Comparison of ENCODE assay signal across 23 cellular contexts in the genomic region with DNA sequence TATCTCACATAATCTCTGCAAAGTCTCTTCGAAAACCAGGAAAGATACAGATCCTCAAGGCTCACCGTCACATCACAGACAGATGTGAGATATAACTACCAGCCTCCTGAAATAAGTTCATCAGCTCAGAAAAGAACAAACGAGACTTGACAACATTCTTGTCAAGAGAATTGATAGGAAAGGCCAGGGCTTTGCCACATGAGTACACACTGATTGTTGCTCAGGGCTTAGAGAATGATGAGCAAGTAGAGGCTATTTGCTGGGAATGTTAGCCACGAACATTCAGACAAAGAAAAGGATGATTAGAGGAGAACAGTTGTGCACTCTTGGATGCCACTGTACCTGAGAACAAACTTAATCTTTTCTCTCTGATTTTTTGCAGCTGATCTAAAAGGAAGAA.
DNase-seq lines count a peak whose midpoint lies in the region; FAIRE-seq and TF ChIP-seq lines count a peak whose summit lies in the region.
"Had no signal": no experiment of that assay in that cellular context is flagged by ENCODE, and none has a peak within 500 bp of the region (broad histone marks: within the 10 kb centered on the region; RNA-seq: fewer than 3 reads in every experiment).

No MANE protein-coding gene starts in this region.

- H3K9ac ChIP-seq in H9 (ENCODE audit: extremely low read depth, insufficient read length, low read length): no peak overlapping the region
- H3K9ac ChIP-seq in neural progenitor cell: no peak overlapping the region
- H3K9ac ChIP-seq: BLaER1 treated with 17β-estradiol and CSF1 and Interleukin-3, amounts not matched to agents 10 nM and 100 nM; GM23248 had no signal

- peak overlapping the region; percentile 10 for H2AFZ ChIP-seq in H9 (ENCODE audit: low read length)
- H2AFZ ChIP-seq in neural progenitor cell (replicated peaks): no peak overlapping the region
- H2AFZ ChIP-seq: GM23248 had no signal

- no peak overlapping the region for H3K23ac ChIP-seq in H9 (ENCODE audit: insufficient read length, low read depth, low read length)

- H3K9me3 Mint-ChIP-seq in H9 (no peaks in the 10 kb centered on the region), neural progenitor cell (no peaks in the 10 kb centered on the region), mesothelial cell of epicardium (no peaks in the 10 kb centered on the region)

- no peak overlapping the region for H4K91ac ChIP-seq in H9 (ENCODE audit: insufficient read length, low read depth, low read length)

- H3K4me2 ChIP-seq in H9 (ENCODE audit: insufficient read depth, insufficient read length, low read length) (no peak overlapping the region), neural progenitor cell (peak overlapping the region; percentile 63)
- H3K4me2 ChIP-seq: A549; BLaER1 treated with 17β-estradiol and CSF1 and Interleukin-3, amounts not matched to agents 10 nM and 100 nM had no signal

- H3K4me1 Mint-ChIP-seq in H9 (peaks cover 4 to 7% of the 10 kb centered on the region in 2 experiments; a peak in 3 of 4 replicates), neural progenitor cell (peaks cover 6% of the 10 kb centered on the region), mesothelial cell of epicardium (no peaks in the 10 kb centered on the region)
- H3K4me1 Mint-ChIP-seq: CD14-positive monocyte; CD4-positive, alpha-beta memory T cell had no signal

- no peak overlapping the region for H2AK5ac ChIP-seq in H9 (ENCODE audit: insufficient read length, low read length)

- H3K4me3 Mint-ChIP-seq in H9 (no peak overlapping the region), neural progenitor cell (no peak overlapping the region), mesothelial cell of epicardium (no peak overlapping the region)
- H3K4me3 Mint-ChIP-seq: CD14-positive monocyte; CD4-positive, alpha-beta memory T cell had no signal

- WGBS in H9 (ENCODE audit: extremely low coverage, insufficient read length, low lambda C conversion rate): no CpG with 5 or more reads among the region's 4 CpGs

- no peak overlapping the region for H3T11ph ChIP-seq in H9 (ENCODE audit: low read length)

- no peak overlapping the region for H2BK12ac ChIP-seq in H9 (ENCODE audit: insufficient read length, low read depth, low read length)

- H4K5ac ChIP-seq in H9 (ENCODE audit: insufficient read length, low read depth, low read length): no peak overlapping the region

- H3K36me3 Mint-ChIP-seq in H9 (ENCODE audit: insufficient read depth in 1 of 3, low read depth in 3 of 3) (no peaks in the 10 kb centered on the region), neural progenitor cell (no peaks in the 10 kb centered on the region), mesothelial cell of epicardium (no peaks in the 10 kb centered on the region)
- H3K36me3 Mint-ChIP-seq: CD14-positive monocyte; CD4-positive, alpha-beta memory T cell had no signal

- H3K79me2 ChIP-seq in H9 (ENCODE audit: insufficient read depth, low read length): no peaks in the 10 kb centered on the region
- H3K79me2 ChIP-seq in neural progenitor cell (ENCODE audit: low read depth): no peaks in the 10 kb centered on the region

- no peak overlapping the region for H2BK120ac ChIP-seq in H9 (ENCODE audit: low read depth, low read length, poor library complexity, severe bottlenecking)

- no peak overlapping the region for H4K8ac ChIP-seq in H9 (replicated peaks; ENCODE audit: insufficient read length, low read depth, low read length)

- no peaks in the 10 kb centered on the region for H3K9me3 ChIP-seq in H9 (ENCODE audit: control insufficient read depth, low read depth, low read length)
- no peaks in the 10 kb centered on the region for H3K9me3 ChIP-seq in neural progenitor cell (ENCODE audit: low read depth)
- H3K9me3 ChIP-seq: A549; BLaER1 treated with 17β-estradiol and CSF1 and Interleukin-3, amounts not matched to agents 10 nM and 100 nM had no signal

- no peaks in the 10 kb centered on the region for H3K79me1 ChIP-seq in H9 (ENCODE audit: insufficient read depth, low read depth, low read length, poor library complexity, severe bottlenecking)

- peaks cover 13% of the 10 kb centered on the region for H3F3A ChIP-seq in neural progenitor cell (ENCODE audit: low read depth)

- DNase-seq in H9 (no peak), bronchial epithelial cell (ENCODE audit: low read depth) (no peak), neural progenitor cell (ENCODE audit: low spot score) (peak; percentile 90), mesothelial cell of epicardium (ENCODE audit: low spot score in 2 of 2, unreplicated experiment in 2 of 2) (no peak), D721Med (ENCODE audit: insufficient read length, low spot score) (no peak), CD1c-positive myeloid dendritic cell (ENCODE audit: extremely low spot score) (no peak)
- DNase-seq: 8988T; ACHN; AML-193; BE2C; Calu3; CD4-positive, alpha-beta memory T cell; COR-L47; DMS153; DND-41; GM23248; H7 had no signal

- H3K4ac ChIP-seq in H9 (ENCODE audit: low read depth, low read length): no peak overlapping the region

- H3K14ac ChIP-seq in H9 (ENCODE audit: insufficient read depth, low read length): no peak overlapping the region

- no peaks in the 10 kb centered on the region for H4K20me1 ChIP-seq in H9 (ENCODE audit: control insufficient read depth, insufficient read depth, insufficient read length)
- H4K20me1 ChIP-seq in neural progenitor cell (ENCODE audit: low read depth): no peaks in the 10 kb centered on the region
- H4K20me1 ChIP-seq: BLaER1 treated with 17β-estradiol and CSF1 and Interleukin-3, amounts not matched to agents 10 nM and 100 nM had no signal

- H2BK15ac ChIP-seq in H9 (ENCODE audit: low read depth, low read length): no peak overlapping the region

- H3K27me3 Mint-ChIP-seq in H9 (ENCODE audit: low read depth) (no peaks in the 10 kb centered on the region), neural progenitor cell (ENCODE audit: insufficient read depth, low read depth) (no peaks in the 10 kb centered on the region), mesothelial cell of epicardium (ENCODE audit: low read depth) (peaks cover 4% of the 10 kb centered on the region)
- H3K27me3 Mint-ChIP-seq: CD4-positive, alpha-beta memory T cell had no signal

- H3K36me3 ChIP-seq in bronchial epithelial cell (ENCODE audit: control insufficient read depth, insufficient read depth, low read length): no peaks in the 10 kb centered on the region
- no peaks in the 10 kb centered on the region for H3K36me3 ChIP-seq in neural progenitor cell
- H3K36me3 ChIP-seq: BE2C; BLaER1 treated with 17β-estradiol and CSF1 and Interleukin-3, amounts not matched to agents 10 nM and 100 nM had no signal

- H3K27ac ChIP-seq in H9 (ENCODE audit: insufficient read length, low read depth, low read length): no peak overlapping the region
- H3K27ac ChIP-seq in neural progenitor cell: peak overlapping the region; percentile 88
- H3K27ac ChIP-seq: A549; BLaER1 treated with 17β-estradiol and CSF1 and Interleukin-3, amounts not matched to agents 10 nM and 100 nM; GM23248 had no signal

- H3K4me1 ChIP-seq in H9 (ENCODE audit: insufficient read depth, low read length): no peaks in the 10 kb centered on the region
- peaks cover 45% of the 10 kb centered on the region for H3K4me1 ChIP-seq in neural progenitor cell
- H3K4me1 ChIP-seq: A549; BE2C; BLaER1 treated with 17β-estradiol and CSF1 and Interleukin-3, amounts not matched to agents 10 nM and 100 nM had no signal

- FAIRE-seq in bronchial epithelial cell (lab: Jason Lieb, UNC) (peak; percentile 28), D721Med (lab: Jason Lieb, UNC) (no peak)
- FAIRE-seq: A549, G401.6, GM19239, H1 had no signal

- TF ChIP-seq CTCF in H9 (conservative IDR thresholded peaks at IDR 0.05) (no peak), bronchial epithelial cell (IDR thresholded peaks at IDR 0.05; ENCODE audit: insufficient read depth, low read length, severe bottlenecking) (no peak), neural progenitor cell (IDR thresholded peaks at IDR 0.05) (no peak), mesothelial cell of epicardium (IDR thresholded peaks at IDR 0.05; ENCODE audit: unreplicated experiment) (no peak), D721Med (IDR thresholded peaks at IDR 0.05; ENCODE audit: insufficient read depth, missing control alignments) (no peak)

- H3K4me3 ChIP-seq in bronchial epithelial cell (ENCODE audit: low read depth, low read length): no peak overlapping the region
- H3K4me3 ChIP-seq in neural progenitor cell: peak overlapping the region; percentile 17
- H3K4me3 ChIP-seq: A549; BLaER1 treated with 17β-estradiol and CSF1 and Interleukin-3, amounts not matched to agents 10 nM and 100 nM; GM23248 had no signal

- H3K27me3 ChIP-seq in H9 (ENCODE audit: insufficient read depth, low read length): no peaks in the 10 kb centered on the region
- no peaks in the 10 kb centered on the region for H3K27me3 ChIP-seq in bronchial epithelial cell (ENCODE audit: control insufficient read depth, insufficient read depth, low read length)
- no peaks in the 10 kb centered on the region for H3K27me3 ChIP-seq in neural progenitor cell
- H3K27me3 ChIP-seq: BE2C; BLaER1 treated with 17β-estradiol and CSF1 and Interleukin-3, amounts not matched to agents 10 nM and 100 nM had no signal

- no peaks in the 10 kb centered on the region for H3K23me2 ChIP-seq in H9 (ENCODE audit: insufficient read length, low read depth, low read length, poor library complexity, severe bottlenecking)

- H3K27ac Mint-ChIP-seq in H9 (no peak overlapping the region), neural progenitor cell (no peak overlapping the region), mesothelial cell of epicardium (no peak overlapping the region)
- H3K27ac Mint-ChIP-seq: CD14-positive monocyte; CD4-positive, alpha-beta memory T cell had no signal

- H3K18ac ChIP-seq in H9 (ENCODE audit: insufficient read length, low read depth, low read length): no peak overlapping the region

- no peak overlapping the region for H2BK5ac ChIP-seq in H9 (ENCODE audit: insufficient read length, low read length)

- H2BK20ac ChIP-seq in H9 (ENCODE audit: low read depth, low read length, poor library complexity, severe bottlenecking): no peak overlapping the region

- no peak overlapping the region for H3K56ac ChIP-seq in H9 (ENCODE audit: insufficient read length, low read depth, low read length)
